Comparison of ENCODE assay signal across 25 cellular contexts in the genomic region with DNA sequence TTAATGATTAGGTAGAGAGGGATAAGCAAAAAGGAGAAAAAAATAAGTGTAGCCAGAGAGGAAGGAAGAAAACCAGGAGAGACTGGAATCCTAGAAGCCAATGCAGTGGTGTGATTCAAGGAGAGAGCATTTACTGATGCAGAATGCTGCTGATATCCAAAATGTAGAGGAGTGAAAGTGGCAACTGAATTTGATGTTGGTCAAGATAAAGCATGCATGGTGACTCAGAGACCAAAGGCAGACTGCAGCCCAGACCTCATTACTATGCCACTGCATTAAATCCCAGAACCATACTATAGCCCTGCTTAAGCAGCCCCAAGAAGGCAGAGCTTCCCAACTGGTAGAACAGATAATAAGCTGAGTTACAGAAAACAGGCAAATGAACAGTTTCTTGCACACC. TPM values are rescaled to one million over a fixed set of nuclear protein-coding genes. Genes with fewer than 3 reads are reported as not detected.
"Had no signal": no experiment of that assay in that cellular context is flagged by ENCODE, and none has a peak within 500 bp of the region (broad histone marks: within the 10 kb centered on the region; RNA-seq: fewer than 3 reads in every experiment).

No MANE protein-coding gene starts in this region.

- H3K36me3 ChIP-seq: gastroesophageal sphincter, neural progenitor cell, tibial nerve, uterus had no signal

- H3K27me3 ChIP-seq: neural progenitor cell, tibial nerve, uterus had no signal

- H3K4me1 Mint-ChIP-seq: activated naive CD8-positive, alpha-beta T cell treated with anti-CD3 and anti-CD28 coated beads, Interleukin-2, amount 10 ng/mL, durations not matched to agents 7 days and 5 days; immature natural killer cell; naive B cell; neural progenitor cell had no signal

- H3K36me3 Mint-ChIP-seq: activated naive CD8-positive, alpha-beta T cell treated with anti-CD3 and anti-CD28 coated beads, Interleukin-2, amount 10 ng/mL, durations not matched to agents 7 days and 5 days; immature natural killer cell; naive B cell; neural progenitor cell had no signal

- H3K4me3 Mint-ChIP-seq: activated naive CD8-positive, alpha-beta T cell treated with anti-CD3 and anti-CD28 coated beads, Interleukin-2, amount 10 ng/mL, durations not matched to agents 7 days and 5 days; immature natural killer cell; memory B cell; naive B cell; neural progenitor cell; T-helper 1 cell treated with Interleukin-12 subunit alpha and Interleukin-12 subunit beta and Interleukin-4 antibody, amounts not matched to agents 30 μg/mL and 1 μg/mL, for 36 hours had no signal

- H3K9ac ChIP-seq: neural progenitor cell had no signal

- H3K4me3 ChIP-seq: coronary artery, gastroesophageal sphincter, mucosa of descending colon, neural progenitor cell, psoas muscle, skin epidermis, tibial nerve, uterus had no signal

- ATAC-seq: gastroesophageal sphincter; left ventricle myocardium superior; psoas muscle; stimulated activated naive CD8-positive, alpha-beta T cell treated with anti-CD3 and anti-CD28 coated beads, Interleukin-15, Interleukin-2, amounts not matched to agents 100 U/mL and 50 U/mL, for 24 hours had no signal

- H3K4me2 ChIP-seq: neural progenitor cell had no signal

- H2AFZ ChIP-seq: neural progenitor cell had no signal

- H3K27ac ChIP-seq: coronary artery, gastroesophageal sphincter, neural progenitor cell, psoas muscle, skin epidermis, tibial nerve, uterus, VCaP had no signal

- H3K27me3 Mint-ChIP-seq: activated naive CD8-positive, alpha-beta T cell treated with anti-CD3 and anti-CD28 coated beads, Interleukin-2, amount 10 ng/mL, durations not matched to agents 7 days and 5 days had no signal

- FAIRE-seq: endometrium had no signal

- H3K27ac Mint-ChIP-seq: activated naive CD8-positive, alpha-beta T cell treated with anti-CD3 and anti-CD28 coated beads, Interleukin-2, amount 10 ng/mL, durations not matched to agents 7 days and 5 days; immature natural killer cell; memory B cell; neural progenitor cell; T-helper 1 cell treated with Interleukin-12 subunit alpha and Interleukin-12 subunit beta and Interleukin-4 antibody, amounts not matched to agents 30 μg/mL and 1 μg/mL, for 36 hours had no signal

- H3K9me3 Mint-ChIP-seq: memory B cell; naive B cell; neural progenitor cell; T-helper 1 cell treated with Interleukin-12 subunit alpha and Interleukin-12 subunit beta and Interleukin-4 antibody, amounts not matched to agents 30 μg/mL and 1 μg/mL, for 36 hours had no signal

- DNase-seq: activated CD4-positive, alpha-beta T cell treated with anti-CD3 and anti-CD28 coated beads for 1 hour; activated CD4-positive, alpha-beta T cell treated with anti-CD3 and anti-CD28 coated beads, Interleukin-2, amount 50 U/mL, for 4 hours; activated naive CD4-positive, alpha-beta T cell treated with Interleukin-2 at 50 U/mL for 16 hours; activated naive CD8-positive, alpha-beta T cell treated with anti-CD3 and anti-CD28 coated beads, Interleukin-2, amount 10 ng/mL, durations not matched to agents 7 days and 5 days; anterior cingulate cortex; immature natural killer cell; kidney glomerular epithelial cell; left ventricle myocardium superior; mucosa of descending colon; naive B cell; psoas muscle; right cardiac atrium; stimulated activated naive CD8-positive, alpha-beta T cell treated with anti-CD3 and anti-CD28 coated beads, Interleukin-15, Interleukin-2, amounts not matched to agents 100 U/mL and 50 U/mL, for 24 hours; uterus had no signal

- H3K4me1 ChIP-seq: gastroesophageal sphincter, neural progenitor cell, psoas muscle, uterus had no signal

- H3K9me3 ChIP-seq: gastroesophageal sphincter, mucosa of descending colon, psoas muscle, tibial nerve, uterus had no signal

RNA-seq across cellular contexts. Expression of gene KLHL32, which starts 15.8 kb away (rescaled TPM):
- total RNA-seq: osteocyte had no signal
- polyA plus RNA-seq: esophagus had no signal
